8 cellular contexts compared by ENCODE assay signal in the genomic region with DNA sequence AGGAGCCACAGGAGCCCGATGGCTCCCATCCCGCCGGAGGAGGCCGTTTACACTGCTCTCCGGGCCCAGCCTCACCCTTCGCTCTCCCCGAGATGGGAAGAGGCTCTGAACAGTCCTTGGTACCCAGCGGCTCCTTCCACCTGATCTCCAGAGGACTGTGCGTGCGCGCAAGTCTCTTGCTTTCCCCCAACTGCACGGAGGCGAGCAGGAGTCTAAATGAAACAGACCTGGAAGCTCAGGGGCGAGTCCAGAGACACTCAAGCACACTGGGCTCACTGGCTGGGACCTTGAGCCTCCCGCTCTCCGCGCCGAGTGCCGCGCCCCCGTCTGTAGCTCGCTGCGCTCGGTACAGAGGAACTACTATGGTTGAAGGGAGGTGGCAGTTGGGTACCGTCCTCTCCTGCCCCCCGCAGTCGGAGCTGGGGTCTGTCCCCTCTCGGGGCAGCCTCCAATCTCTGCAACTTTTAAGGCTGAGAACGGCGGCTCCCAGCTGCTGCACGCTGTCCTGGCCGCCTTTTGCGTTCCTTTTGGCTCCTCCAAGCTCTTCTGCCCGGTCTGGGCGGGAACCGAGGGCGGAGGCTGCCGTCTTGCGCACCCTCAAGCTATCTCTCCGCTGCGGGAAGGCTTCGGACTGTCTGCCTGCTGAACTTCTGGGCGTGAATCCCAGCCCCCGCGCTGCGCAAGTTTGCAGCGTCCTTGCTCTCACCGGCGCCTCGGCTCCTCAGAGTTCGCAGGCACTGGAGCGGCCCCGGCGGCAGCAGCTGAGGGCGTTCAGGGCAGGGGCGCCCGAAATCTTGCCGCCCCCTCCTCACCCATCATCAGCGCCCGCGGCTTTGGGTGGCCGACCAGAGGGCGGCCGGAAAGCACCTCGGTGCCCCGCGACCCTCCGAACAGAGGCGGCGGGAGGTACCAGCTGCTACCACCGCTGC. TPM values are rescaled to one million over a fixed set of nuclear protein-coding genes. Genes with fewer than 3 reads are reported as not detected.
DNase-seq lines count a peak whose midpoint lies in the region; ATAC-seq and TF ChIP-seq lines count a peak whose summit lies in the region.

No MANE protein-coding gene starts in this region.

- TF ChIP-seq CTCF in MM.1S (IDR thresholded peaks at IDR 0.05; ENCODE audit: low read length) (no peak), tibial nerve (IDR thresholded peaks at IDR 0.05) (no peak)

- peak overlapping the region; percentile 40 for H2AFZ ChIP-seq in MM.1S (ENCODE audit: low read length)

- H3K9me3 ChIP-seq in MM.1S (replicated peaks; ENCODE audit: insufficient read depth, low read length), result no peaks in the 10 kb centered on the region
- no peaks in the 10 kb centered on the region for H3K9me3 ChIP-seq in tibial nerve

- H3K79me2 ChIP-seq in MM.1S (ENCODE audit: low read length), result no peaks in the 10 kb centered on the region

- 2 to 3% methylated on average over 47 of the region's 71 CpGs for WGBS in tibial nerve, 2 donors

- H3K4me1 ChIP-seq in MM.1S (ENCODE audit: low read length), result peaks cover 5% of the 10 kb centered on the region; the same call in 1 of the 2 replicates
- peaks cover 0 to 34% (median 10%) of the 10 kb centered on the region in 4 donors for H3K4me1 ChIP-seq in tibial nerve

- H4K20me1 ChIP-seq in MM.1S (ENCODE audit: insufficient read depth, low read length), result no peaks in the 10 kb centered on the region

- no peak for TF ChIP-seq EP300 in tibial nerve (IDR thresholded peaks at IDR 0.05)

- ATAC-seq in GM19023 (IDR thresholded peaks at IDR 0.05; ENCODE audit: unreplicated experiment), result no peak

- no peaks in the 10 kb centered on the region for H3K9me2 ChIP-seq in MM.1S (replicated peaks; ENCODE audit: insufficient read depth, low read length)

- DNase-seq in DMS79 (lab: John Stamatoyannopoulos, UW), result peak; percentile 58
- peak; percentile 14 for DNase-seq in MM.1S
- DNase-seq in cerebellar cortex (ENCODE audit: low spot score), result peak; percentile 7
- DNase-seq in medulla oblongata (ENCODE audit: extremely low spot score), result peak; percentile 14
- no peak for DNase-seq in tibial nerve (ENCODE audit: low spot score in 2 of 2)
- DNase-seq in erythroblast (lab: John Stamatoyannopoulos, UW), result no peak
- DNase-seq in effector CD8-positive, alpha-beta T cell (lab: John Stamatoyannopoulos, UW), result no peak

- H3K4me3 ChIP-seq in MM.1S (ENCODE audit: low read length), result peak overlapping the region; percentile 61
- H3K4me3 ChIP-seq in tibial nerve, result peak overlapping the region; percentile 23 to 55 (median 41)

- H3F3A ChIP-seq in MM.1S (ENCODE audit: insufficient read depth, low read length), result no peaks in the 10 kb centered on the region

- peak overlapping the region; percentile 99 for H3K4me2 ChIP-seq in MM.1S (ENCODE audit: low read depth, low read length)

- H3K27ac ChIP-seq in MM.1S (ENCODE audit: low read length) (no peak overlapping the region), tibial nerve (no peak overlapping the region)

- TF ChIP-seq POLR2A in tibial nerve (IDR thresholded peaks at IDR 0.05) (no peak), erythroblast (IDR thresholded peaks at IDR 0.05; ENCODE audit: low read length) (no peak)

- H3K27me3 ChIP-seq in MM.1S (replicated peaks; ENCODE audit: insufficient read depth, low read length), result peaks cover 32% of the 10 kb centered on the region
- peaks cover 0 to 56% of the 10 kb centered on the region in 2 donors for H3K27me3 ChIP-seq in tibial nerve

- no peak overlapping the region for H3K9ac ChIP-seq in MM.1S (ENCODE audit: low read length)

- no peaks in the 10 kb centered on the region for H3K36me3 ChIP-seq in MM.1S (replicated peaks; ENCODE audit: insufficient read depth, low read length)
- H3K36me3 ChIP-seq in tibial nerve, result no peaks in the 10 kb centered on the region

RNA-seq across cellular contexts. Expression of a gene that starts 0.5 kb away (rescaled TPM):
- 1 to 10 TPM in 1 of 4 donors, under 1 TPM in 3; 0.39 to 4.8 (median 0.66) TPM for total RNA-seq in tibial nerve

Comparison
In these comparisons a context has a peak if more than half of its experiments do, and no peak if none do; other contexts are left out.
1. DNase-seq: peak in DMS79 (single experiment), MM.1S (single experiment), cerebellar cortex (single experiment) and medulla oblongata (single experiment); none in tibial nerve (0 of 2), erythroblast (0 of 2) and effector CD8-positive, alpha-beta T cell (single experiment).